ENCODE assay signal across 1 cellular context in genomic region chr12:117127933-117128823, GRCh38.
TF ChIP-seq lines count a peak whose summit lies in the region.

No MANE protein-coding gene starts in this region.

TF ChIP-seq in K562, 482 proteins besides CTCF, POLR2A, EP300 and RAD21 (continued from another document and continues in another):
- peak in 1 of 2 experiments; percentile 76; a peak in 2 of 4 replicates for TF ChIP-seq FOXA3 (CRISPR knock-in tag; conservative IDR thresholded peaks at IDR 0.05 in 1 of 2, IDR thresholded peaks at IDR 0.05 in 1 of 2)
- peak in 1 of 2 experiments; percentile 63; a peak in 2 of 4 replicates for TF ChIP-seq TEAD1 (CRISPR knock-in tag; IDR thresholded peaks at IDR 0.05)
- no peak for TF ChIP-seq ETV1 (tag; conservative IDR thresholded peaks at IDR 0.05; ENCODE audit: low read depth)
- TF ChIP-seq POLR2AphosphoS5 (IDR thresholded peaks at IDR 0.05; ENCODE audit: control insufficient read depth, insufficient read depth, low read depth, low read length): 0 out of 2 replicates have a peak, but pooled peaks have one; percentile 35
- TF ChIP-seq PHF21A (IDR thresholded peaks at IDR 0.05; ENCODE audit: borderline replicate concordance, low read depth): no peak
- TF ChIP-seq PPARD (CRISPR knock-in tag; IDR thresholded peaks at IDR 0.05): no peak
- TF ChIP-seq PCBP1 (IDR thresholded peaks at IDR 0.05; ENCODE audit: low read depth, low read length, poor library complexity, severe bottlenecking): no peak
- TF ChIP-seq TFAP4 (CRISPR knock-in tag; IDR thresholded peaks at IDR 0.05; ENCODE audit: borderline replicate concordance): no peak; the same call in 1 of the 2 replicates
- peak; percentile 91 for TF ChIP-seq JUNB (CRISPR knock-in tag; conservative IDR thresholded peaks at IDR 0.05)
- 0 out of 2 replicates have a peak, but pooled peaks have one; percentile 14 for TF ChIP-seq CBFA2T3 (IDR thresholded peaks at IDR 0.05)
- TF ChIP-seq RFX7 (CRISPR knock-in tag; IDR thresholded peaks at IDR 0.05): no peak
- TF ChIP-seq, protein P1, sequence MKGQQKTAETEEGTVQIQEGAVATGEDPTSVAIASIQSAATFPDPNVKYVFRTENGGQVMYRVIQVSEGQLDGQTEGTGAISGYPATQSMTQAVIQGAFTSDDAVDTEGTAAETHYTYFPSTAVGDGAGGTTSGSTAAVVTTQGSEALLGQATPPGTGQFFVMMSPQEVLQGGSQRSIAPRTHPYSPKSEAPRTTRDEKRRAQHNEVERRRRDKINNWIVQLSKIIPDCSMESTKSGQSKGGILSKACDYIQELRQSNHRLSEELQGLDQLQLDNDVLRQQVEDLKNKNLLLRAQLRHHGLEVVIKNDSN (CRISPR knock-in tag; IDR thresholded peaks at IDR 0.05): peak; percentile 72
- TF ChIP-seq, protein P2, sequence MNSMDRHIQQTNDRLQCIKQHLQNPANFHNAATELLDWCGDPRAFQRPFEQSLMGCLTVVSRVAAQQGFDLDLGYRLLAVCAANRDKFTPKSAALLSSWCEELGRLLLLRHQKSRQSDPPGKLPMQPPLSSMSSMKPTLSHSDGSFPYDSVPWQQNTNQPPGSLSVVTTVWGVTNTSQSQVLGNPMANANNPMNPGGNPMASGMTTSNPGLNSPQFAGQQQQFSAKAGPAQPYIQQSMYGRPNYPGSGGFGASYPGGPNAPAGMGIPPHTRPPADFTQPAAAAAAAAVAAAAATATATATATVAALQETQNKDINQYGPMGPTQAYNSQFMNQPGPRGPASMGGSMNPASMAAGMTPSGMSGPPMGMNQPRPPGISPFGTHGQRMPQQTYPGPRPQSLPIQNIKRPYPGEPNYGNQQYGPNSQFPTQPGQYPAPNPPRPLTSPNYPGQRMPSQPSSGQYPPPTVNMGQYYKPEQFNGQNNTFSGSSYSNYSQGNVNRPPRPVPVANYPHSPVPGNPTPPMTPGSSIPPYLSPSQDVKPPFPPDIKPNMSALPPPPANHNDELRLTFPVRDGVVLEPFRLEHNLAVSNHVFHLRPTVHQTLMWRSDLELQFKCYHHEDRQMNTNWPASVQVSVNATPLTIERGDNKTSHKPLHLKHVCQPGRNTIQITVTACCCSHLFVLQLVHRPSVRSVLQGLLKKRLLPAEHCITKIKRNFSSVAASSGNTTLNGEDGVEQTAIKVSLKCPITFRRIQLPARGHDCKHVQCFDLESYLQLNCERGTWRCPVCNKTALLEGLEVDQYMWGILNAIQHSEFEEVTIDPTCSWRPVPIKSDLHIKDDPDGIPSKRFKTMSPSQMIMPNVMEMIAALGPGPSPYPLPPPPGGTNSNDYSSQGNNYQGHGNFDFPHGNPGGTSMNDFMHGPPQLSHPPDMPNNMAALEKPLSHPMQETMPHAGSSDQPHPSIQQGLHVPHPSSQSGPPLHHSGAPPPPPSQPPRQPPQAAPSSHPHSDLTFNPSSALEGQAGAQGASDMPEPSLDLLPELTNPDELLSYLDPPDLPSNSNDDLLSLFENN (IDR thresholded peaks at IDR 0.05; ENCODE audit: low read depth in 2 of 2, low read length in 2 of 2): no peak
- TF ChIP-seq L3MBTL2 (IDR thresholded peaks at IDR 0.05): no peak
- TF ChIP-seq THRB (CRISPR knock-in tag; conservative IDR thresholded peaks at IDR 0.05): no peak
- TF ChIP-seq CBFB (CRISPR knock-in tag; IDR thresholded peaks at IDR 0.05): peak; percentile 55; the same call in 1 of the 2 replicates
- no peak for TF ChIP-seq NCOA2 (IDR thresholded peaks at IDR 0.05; ENCODE audit: partially characterized antibody in 2 of 2)
- TF ChIP-seq MAFG (tag; conservative IDR thresholded peaks at IDR 0.05): no peak
- peak; percentile 94 for TF ChIP-seq ZNF609 (CRISPR knock-in tag; IDR thresholded peaks at IDR 0.05; ENCODE audit: borderline replicate concordance)
- no peak for TF ChIP-seq GATA2 (CRISPR knock-in tag; IDR thresholded peaks at IDR 0.05)
- no peak for TF ChIP-seq KAT8 (IDR thresholded peaks at IDR 0.05; ENCODE audit: low read depth)
- TF ChIP-seq PBX2 (CRISPR knock-in tag; IDR thresholded peaks at IDR 0.05; ENCODE audit: low read depth): peak; percentile 70; the same call in 1 of the 2 replicates
- peak; percentile 100 for TF ChIP-seq PBX2 (tag; conservative IDR thresholded peaks at IDR 0.05; ENCODE audit: low read depth)
- no peak for TF ChIP-seq HDAC1 (IDR thresholded peaks at IDR 0.05)
- TF ChIP-seq, protein P3, sequence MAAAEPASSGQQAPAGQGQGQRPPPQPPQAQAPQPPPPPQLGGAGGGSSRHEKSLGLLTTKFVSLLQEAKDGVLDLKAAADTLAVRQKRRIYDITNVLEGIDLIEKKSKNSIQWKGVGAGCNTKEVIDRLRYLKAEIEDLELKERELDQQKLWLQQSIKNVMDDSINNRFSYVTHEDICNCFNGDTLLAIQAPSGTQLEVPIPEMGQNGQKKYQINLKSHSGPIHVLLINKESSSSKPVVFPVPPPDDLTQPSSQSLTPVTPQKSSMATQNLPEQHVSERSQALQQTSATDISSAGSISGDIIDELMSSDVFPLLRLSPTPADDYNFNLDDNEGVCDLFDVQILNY (CRISPR knock-in tag; IDR thresholded peaks at IDR 0.05): peak; percentile 68; the same call in 1 of the 2 replicates
- TF ChIP-seq LEF1 (IDR thresholded peaks at IDR 0.05): peak; percentile 98
- peak; percentile 100 for TF ChIP-seq MEIS2 (IDR thresholded peaks at IDR 0.05; ENCODE audit: partially characterized antibody)
- peak; percentile 80; the same call in 1 of the 2 replicates for TF ChIP-seq ZFP91 (CRISPR knock-in tag; IDR thresholded peaks at IDR 0.05)
- TF ChIP-seq, protein P4, sequence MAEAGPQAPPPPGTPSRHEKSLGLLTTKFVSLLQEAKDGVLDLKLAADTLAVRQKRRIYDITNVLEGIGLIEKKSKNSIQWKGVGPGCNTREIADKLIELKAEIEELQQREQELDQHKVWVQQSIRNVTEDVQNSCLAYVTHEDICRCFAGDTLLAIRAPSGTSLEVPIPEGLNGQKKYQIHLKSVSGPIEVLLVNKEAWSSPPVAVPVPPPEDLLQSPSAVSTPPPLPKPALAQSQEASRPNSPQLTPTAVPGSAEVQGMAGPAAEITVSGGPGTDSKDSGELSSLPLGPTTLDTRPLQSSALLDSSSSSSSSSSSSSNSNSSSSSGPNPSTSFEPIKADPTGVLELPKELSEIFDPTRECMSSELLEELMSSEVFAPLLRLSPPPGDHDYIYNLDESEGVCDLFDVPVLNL (CRISPR knock-in tag; IDR thresholded peaks at IDR 0.05; ENCODE audit: low read depth): 0 out of 2 replicates have a peak, but pooled peaks have one; percentile 78
- TF ChIP-seq ZNF408 (CRISPR knock-in tag; IDR thresholded peaks at IDR 0.05; ENCODE audit: low read depth): no peak
- TF ChIP-seq ZBTB8A (IDR thresholded peaks at IDR 0.05; ENCODE audit: partially characterized antibody): no peak
- TF ChIP-seq, protein P5, sequence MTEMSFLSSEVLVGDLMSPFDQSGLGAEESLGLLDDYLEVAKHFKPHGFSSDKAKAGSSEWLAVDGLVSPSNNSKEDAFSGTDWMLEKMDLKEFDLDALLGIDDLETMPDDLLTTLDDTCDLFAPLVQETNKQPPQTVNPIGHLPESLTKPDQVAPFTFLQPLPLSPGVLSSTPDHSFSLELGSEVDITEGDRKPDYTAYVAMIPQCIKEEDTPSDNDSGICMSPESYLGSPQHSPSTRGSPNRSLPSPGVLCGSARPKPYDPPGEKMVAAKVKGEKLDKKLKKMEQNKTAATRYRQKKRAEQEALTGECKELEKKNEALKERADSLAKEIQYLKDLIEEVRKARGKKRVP (CRISPR knock-in tag; IDR thresholded peaks at IDR 0.05): no peak
- TF ChIP-seq RBBP5 (IDR thresholded peaks at IDR 0.05; ENCODE audit: borderline replicate concordance, insufficient read depth, low read length, poor library complexity, severe bottlenecking): no peak
- peak; percentile 56; the same call in 1 of the 2 replicates for TF ChIP-seq GABPB1 (CRISPR knock-in tag; IDR thresholded peaks at IDR 0.05)
- TF ChIP-seq, protein P6, sequence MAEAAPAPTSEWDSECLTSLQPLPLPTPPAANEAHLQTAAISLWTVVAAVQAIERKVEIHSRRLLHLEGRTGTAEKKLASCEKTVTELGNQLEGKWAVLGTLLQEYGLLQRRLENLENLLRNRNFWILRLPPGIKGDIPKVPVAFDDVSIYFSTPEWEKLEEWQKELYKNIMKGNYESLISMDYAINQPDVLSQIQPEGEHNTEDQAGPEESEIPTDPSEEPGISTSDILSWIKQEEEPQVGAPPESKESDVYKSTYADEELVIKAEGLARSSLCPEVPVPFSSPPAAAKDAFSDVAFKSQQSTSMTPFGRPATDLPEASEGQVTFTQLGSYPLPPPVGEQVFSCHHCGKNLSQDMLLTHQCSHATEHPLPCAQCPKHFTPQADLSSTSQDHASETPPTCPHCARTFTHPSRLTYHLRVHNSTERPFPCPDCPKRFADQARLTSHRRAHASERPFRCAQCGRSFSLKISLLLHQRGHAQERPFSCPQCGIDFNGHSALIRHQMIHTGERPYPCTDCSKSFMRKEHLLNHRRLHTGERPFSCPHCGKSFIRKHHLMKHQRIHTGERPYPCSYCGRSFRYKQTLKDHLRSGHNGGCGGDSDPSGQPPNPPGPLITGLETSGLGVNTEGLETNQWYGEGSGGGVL (CRISPR knock-in tag; IDR thresholded peaks at IDR 0.05): no peak
- no peak for TF ChIP-seq SMAD1 (IDR thresholded peaks at IDR 0.05; ENCODE audit: low read depth, low read length, partially characterized antibody)
- TF ChIP-seq CHCHD3 (CRISPR knock-in tag; IDR thresholded peaks at IDR 0.05): no peak
